In the genomic region with DNA sequence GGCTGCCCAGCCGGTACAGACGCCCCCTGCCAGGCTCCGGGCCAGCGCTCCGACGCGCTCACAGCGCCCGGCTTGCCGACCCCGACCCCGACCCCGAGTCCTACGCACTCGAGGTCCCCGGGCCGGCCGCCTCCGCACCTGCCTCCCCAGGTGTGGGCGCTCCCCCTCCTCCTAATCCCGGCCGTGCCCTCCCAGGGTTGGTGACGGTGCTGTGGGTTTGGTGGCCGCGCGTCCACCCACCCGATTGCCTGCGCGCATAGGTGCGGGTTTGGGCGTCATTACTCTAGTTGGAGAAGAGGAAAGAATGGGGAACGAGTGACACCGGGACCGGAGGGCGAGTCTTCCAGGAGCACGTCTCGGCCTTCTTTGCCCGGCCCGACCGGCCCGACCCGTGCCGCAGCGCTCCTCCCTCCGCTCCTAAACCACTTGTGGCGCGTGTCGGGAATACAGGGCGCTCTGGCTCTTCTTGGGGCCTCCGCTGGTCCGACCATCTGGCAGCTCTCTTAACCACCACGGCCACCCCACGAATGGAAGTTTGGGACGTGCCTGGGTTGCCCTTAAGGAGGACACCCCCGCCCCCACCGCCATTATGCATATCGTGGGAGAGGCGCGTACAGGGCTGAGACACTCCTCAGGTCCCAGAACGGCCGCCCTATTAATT, we compare ENCODE assay signal across 8 cellular contexts. TPM values are rescaled to one million over a fixed set of nuclear protein-coding genes. Genes with fewer than 3 reads are reported as not detected.
DNase-seq lines count a peak whose midpoint lies in the region; TF ChIP-seq lines count a peak whose summit lies in the region.

No MANE protein-coding gene starts in this region.

- no peaks in the 10 kb centered on the region for H3K36me3 ChIP-seq in Peyer's patch

- H3K27me3 Mint-ChIP-seq in nephron progenitor cell (ENCODE audit: low read depth, poor library complexity): peaks cover 79% of the 10 kb centered on the region

- DNase-seq in GM20000 (ENCODE audit: low spot score) (peak; percentile 21), Peyer's patch (peak; percentile 24 to 84 (median 68)), fibroblast of the aortic adventitia (ENCODE audit: low read depth) (no peak), nephron progenitor cell (peak; percentile 56), NCI-H1436 treated with DMSO at 0.1 percent for 48 hours (lab: John Stamatoyannopoulos, UW) (no peak), DMS79 treated with DMSO at 0.1 percent for 48 hours (lab: John Stamatoyannopoulos, UW) (no peak), NCI-H446 (lab: John Stamatoyannopoulos, UW) (no peak), epidermal melanocyte (ENCODE audit: insufficient read length, low spot score) (no peak)

- peaks cover 0 to 8% (median 0%) of the 10 kb centered on the region in 4 donors for H3K4me1 ChIP-seq in Peyer's patch

- no peaks in the 10 kb centered on the region for H3K9me3 ChIP-seq in Peyer's patch

- peak overlapping the region; percentile 70 to 94 (median 86) for H3K27ac ChIP-seq in Peyer's patch

- peak overlapping the region; percentile 48 to 72 (median 60) for H3K4me3 ChIP-seq in Peyer's patch
- peak overlapping the region; percentile 64 for H3K4me3 ChIP-seq in fibroblast of the aortic adventitia (ENCODE audit: low read depth, low read length)

- no peaks in the 10 kb centered on the region for H3K27me3 ChIP-seq in Peyer's patch

- TF ChIP-seq CTCF in GM20000 (IDR thresholded peaks at IDR 0.05; ENCODE audit: extremely low read depth, missing control alignments) (no peak), Peyer's patch (IDR thresholded peaks at IDR 0.05) (peak in 4 of 6 experiments; percentile 10 to 27 (median 18)), fibroblast of the aortic adventitia (IDR thresholded peaks at IDR 0.05; ENCODE audit: insufficient read depth, low read length) (no peak), nephron progenitor cell (IDR thresholded peaks at IDR 0.05) (no peak)

- H3K36me3 Mint-ChIP-seq in nephron progenitor cell (ENCODE audit: low read depth): no peaks in the 10 kb centered on the region

- no peak overlapping the region for H3K27ac Mint-ChIP-seq in nephron progenitor cell

- no peak for TF ChIP-seq POLR2A in Peyer's patch (IDR thresholded peaks at IDR 0.05)

- peak overlapping the region; percentile 89 for H3K4me3 Mint-ChIP-seq in nephron progenitor cell

- H3K4me1 Mint-ChIP-seq in nephron progenitor cell: peaks cover 4% of the 10 kb centered on the region

- no peaks in the 10 kb centered on the region for H3K9me3 Mint-ChIP-seq in nephron progenitor cell

RNA-seq across cellular contexts. Expression of a gene that starts 0.8 kb away (rescaled TPM):
- total RNA-seq in Peyer's patch (10 to 100 TPM in 2 of 4 donors, 1 to 10 TPM in 2; 2.6 to 13.2 (median 8.4) TPM), fibroblast of the aortic adventitia (ENCODE audit: low replicate concordance) (4.7 and 8.7 TPM in 2 replicates)

Comparison
In these comparisons a context has a peak if more than half of its experiments do, and no peak if none do; other contexts are left out.
1. DNase-seq: peak in GM20000 (single experiment), Peyer's patch (3 of 3) and nephron progenitor cell (single experiment); none in fibroblast of the aortic adventitia (single experiment), NCI-H1436 treated with DMSO at 0.1 percent for 48 hours (single experiment), DMS79 treated with DMSO at 0.1 percent for 48 hours (single experiment), NCI-H446 (0 of 2) and epidermal melanocyte (single experiment).
2. CTCF ChIP-seq: peak in Peyer's patch (4 of 6); none in GM20000 (single experiment), fibroblast of the aortic adventitia (single experiment) and nephron progenitor cell (single experiment).